In the genomic region with DNA sequence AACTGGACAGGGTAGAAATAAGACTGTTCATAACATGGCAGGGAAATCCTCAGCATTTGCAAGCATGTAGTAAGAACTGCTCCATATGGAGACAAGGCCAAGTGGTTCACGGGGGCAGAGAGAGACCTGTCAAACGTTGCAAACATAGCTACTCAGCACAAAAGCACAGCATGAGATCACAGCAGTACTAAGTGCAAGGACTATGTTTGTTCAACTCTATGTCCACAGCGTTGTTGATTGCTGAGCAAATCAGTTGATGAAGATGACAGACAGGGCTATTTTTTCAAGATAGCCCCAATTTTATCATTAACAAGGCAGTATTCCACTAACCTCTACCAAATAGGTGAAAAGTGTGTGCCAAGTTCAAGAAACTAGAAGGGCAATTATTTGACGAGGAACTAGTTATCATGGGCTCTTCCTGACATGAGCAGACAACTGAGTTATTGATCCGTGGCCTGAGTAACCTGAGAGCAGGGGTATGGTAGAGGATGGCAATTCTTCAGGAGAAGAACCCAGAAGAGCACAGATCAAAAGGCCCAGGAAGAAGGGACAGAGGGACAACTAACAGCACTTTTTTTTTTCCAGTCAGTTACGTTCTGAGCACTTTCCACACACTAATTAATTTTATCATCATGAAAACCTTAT, we compare ENCODE assay signal across 1 cellular context.
TF ChIP-seq lines count a peak whose summit lies in the region.

No MANE protein-coding gene starts in this region.

TF ChIP-seq in HepG2, 621 proteins besides CTCF, POLR2A, EP300 and RAD21 (continued from another document and continues in another):
- TF ChIP-seq, protein P1, sequence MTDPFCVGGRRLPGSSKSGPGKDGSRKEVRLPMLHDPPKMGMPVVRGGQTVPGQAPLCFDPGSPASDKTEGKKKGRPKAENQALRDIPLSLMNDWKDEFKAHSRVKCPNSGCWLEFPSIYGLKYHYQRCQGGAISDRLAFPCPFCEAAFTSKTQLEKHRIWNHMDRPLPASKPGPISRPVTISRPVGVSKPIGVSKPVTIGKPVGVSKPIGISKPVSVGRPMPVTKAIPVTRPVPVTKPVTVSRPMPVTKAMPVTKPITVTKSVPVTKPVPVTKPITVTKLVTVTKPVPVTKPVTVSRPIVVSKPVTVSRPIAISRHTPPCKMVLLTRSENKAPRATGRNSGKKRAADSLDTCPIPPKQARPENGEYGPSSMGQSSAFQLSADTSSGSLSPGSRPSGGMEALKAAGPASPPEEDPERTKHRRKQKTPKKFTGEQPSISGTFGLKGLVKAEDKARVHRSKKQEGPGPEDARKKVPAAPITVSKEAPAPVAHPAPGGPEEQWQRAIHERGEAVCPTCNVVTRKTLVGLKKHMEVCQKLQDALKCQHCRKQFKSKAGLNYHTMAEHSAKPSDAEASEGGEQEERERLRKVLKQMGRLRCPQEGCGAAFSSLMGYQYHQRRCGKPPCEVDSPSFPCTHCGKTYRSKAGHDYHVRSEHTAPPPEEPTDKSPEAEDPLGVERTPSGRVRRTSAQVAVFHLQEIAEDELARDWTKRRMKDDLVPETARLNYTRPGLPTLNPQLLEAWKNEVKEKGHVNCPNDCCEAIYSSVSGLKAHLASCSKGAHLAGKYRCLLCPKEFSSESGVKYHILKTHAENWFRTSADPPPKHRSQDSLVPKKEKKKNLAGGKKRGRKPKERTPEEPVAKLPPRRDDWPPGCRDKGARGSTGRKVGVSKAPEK (CRISPR knock-in tag; IDR thresholded peaks at IDR 0.05; ENCODE audit: borderline replicate concordance), result no peak
- no peak for TF ChIP-seq ZNF776 (CRISPR knock-in tag; IDR thresholded peaks at IDR 0.05)
- 0 out of 2 replicates have a peak, but pooled peaks have one; percentile 20 for TF ChIP-seq TARDBP (CRISPR knock-in tag; IDR thresholded peaks at IDR 0.05)
- no peak for TF ChIP-seq GABPA (IDR thresholded peaks at IDR 0.05; ENCODE audit: low read depth, low read length)
- no peak for TF ChIP-seq GABPA (CRISPR knock-in tag; IDR thresholded peaks at IDR 0.05; ENCODE audit: low read depth)
- no peak for TF ChIP-seq ATM (IDR thresholded peaks at IDR 0.05; ENCODE audit: borderline replicate concordance)
- no peak for TF ChIP-seq NKX3-1 (CRISPR knock-in tag; IDR thresholded peaks at IDR 0.05)
- 0 out of 2 replicates have a peak, but pooled peaks have one; percentile 33 for TF ChIP-seq RXRB (CRISPR knock-in tag; IDR thresholded peaks at IDR 0.05; ENCODE audit: borderline replicate concordance)
- TF ChIP-seq BHLHE40 (IDR thresholded peaks at IDR 0.05; ENCODE audit: low read length), result no peak
- TF ChIP-seq HMG20A (CRISPR knock-in tag; IDR thresholded peaks at IDR 0.05; ENCODE audit: borderline replicate concordance), result peak; percentile 62; the same call in 1 of the 2 replicates
- no peak for TF ChIP-seq CHCHD3 (CRISPR knock-in tag; IDR thresholded peaks at IDR 0.05)
- no peak for TF ChIP-seq ZNF282 (IDR thresholded peaks at IDR 0.05; ENCODE audit: partially characterized antibody)
- no peak for TF ChIP-seq ZNF543 (CRISPR knock-in tag; IDR thresholded peaks at IDR 0.05)
- no peak for TF ChIP-seq ZNF460 (CRISPR knock-in tag; IDR thresholded peaks at IDR 0.05; ENCODE audit: borderline replicate concordance)
- TF ChIP-seq, protein P2, sequence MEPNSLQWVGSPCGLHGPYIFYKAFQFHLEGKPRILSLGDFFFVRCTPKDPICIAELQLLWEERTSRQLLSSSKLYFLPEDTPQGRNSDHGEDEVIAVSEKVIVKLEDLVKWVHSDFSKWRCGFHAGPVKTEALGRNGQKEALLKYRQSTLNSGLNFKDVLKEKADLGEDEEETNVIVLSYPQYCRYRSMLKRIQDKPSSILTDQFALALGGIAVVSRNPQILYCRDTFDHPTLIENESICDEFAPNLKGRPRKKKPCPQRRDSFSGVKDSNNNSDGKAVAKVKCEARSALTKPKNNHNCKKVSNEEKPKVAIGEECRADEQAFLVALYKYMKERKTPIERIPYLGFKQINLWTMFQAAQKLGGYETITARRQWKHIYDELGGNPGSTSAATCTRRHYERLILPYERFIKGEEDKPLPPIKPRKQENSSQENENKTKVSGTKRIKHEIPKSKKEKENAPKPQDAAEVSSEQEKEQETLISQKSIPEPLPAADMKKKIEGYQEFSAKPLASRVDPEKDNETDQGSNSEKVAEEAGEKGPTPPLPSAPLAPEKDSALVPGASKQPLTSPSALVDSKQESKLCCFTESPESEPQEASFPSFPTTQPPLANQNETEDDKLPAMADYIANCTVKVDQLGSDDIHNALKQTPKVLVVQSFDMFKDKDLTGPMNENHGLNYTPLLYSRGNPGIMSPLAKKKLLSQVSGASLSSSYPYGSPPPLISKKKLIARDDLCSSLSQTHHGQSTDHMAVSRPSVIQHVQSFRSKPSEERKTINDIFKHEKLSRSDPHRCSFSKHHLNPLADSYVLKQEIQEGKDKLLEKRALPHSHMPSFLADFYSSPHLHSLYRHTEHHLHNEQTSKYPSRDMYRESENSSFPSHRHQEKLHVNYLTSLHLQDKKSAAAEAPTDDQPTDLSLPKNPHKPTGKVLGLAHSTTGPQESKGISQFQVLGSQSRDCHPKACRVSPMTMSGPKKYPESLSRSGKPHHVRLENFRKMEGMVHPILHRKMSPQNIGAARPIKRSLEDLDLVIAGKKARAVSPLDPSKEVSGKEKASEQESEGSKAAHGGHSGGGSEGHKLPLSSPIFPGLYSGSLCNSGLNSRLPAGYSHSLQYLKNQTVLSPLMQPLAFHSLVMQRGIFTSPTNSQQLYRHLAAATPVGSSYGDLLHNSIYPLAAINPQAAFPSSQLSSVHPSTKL (CRISPR knock-in tag; IDR thresholded peaks at IDR 0.05), result peak; percentile 74
- no peak for TF ChIP-seq RBM22 (optimal IDR thresholded peaks at IDR 0.05; ENCODE audit: low read length)
- no peak for TF ChIP-seq ZBTB3 (CRISPR knock-in tag; IDR thresholded peaks at IDR 0.05; ENCODE audit: borderline replicate concordance, low read depth)
- no peak for TF ChIP-seq DRAP1 (CRISPR knock-in tag; IDR thresholded peaks at IDR 0.05)
- TF ChIP-seq ZNF329 (CRISPR knock-in tag; IDR thresholded peaks at IDR 0.05; ENCODE audit: low read depth), result no peak
- TF ChIP-seq MAF1 (CRISPR knock-in tag; IDR thresholded peaks at IDR 0.05; ENCODE audit: borderline replicate concordance), result no peak
- no peak for TF ChIP-seq SRY (CRISPR knock-in tag; IDR thresholded peaks at IDR 0.05)
- no peak for TF ChIP-seq ZNF883 (CRISPR knock-in tag; IDR thresholded peaks at IDR 0.05; ENCODE audit: not compliant biosample characterization)
- TF ChIP-seq TRIM24 (CRISPR knock-in tag; IDR thresholded peaks at IDR 0.05), result no peak
- TF ChIP-seq, protein P3, sequence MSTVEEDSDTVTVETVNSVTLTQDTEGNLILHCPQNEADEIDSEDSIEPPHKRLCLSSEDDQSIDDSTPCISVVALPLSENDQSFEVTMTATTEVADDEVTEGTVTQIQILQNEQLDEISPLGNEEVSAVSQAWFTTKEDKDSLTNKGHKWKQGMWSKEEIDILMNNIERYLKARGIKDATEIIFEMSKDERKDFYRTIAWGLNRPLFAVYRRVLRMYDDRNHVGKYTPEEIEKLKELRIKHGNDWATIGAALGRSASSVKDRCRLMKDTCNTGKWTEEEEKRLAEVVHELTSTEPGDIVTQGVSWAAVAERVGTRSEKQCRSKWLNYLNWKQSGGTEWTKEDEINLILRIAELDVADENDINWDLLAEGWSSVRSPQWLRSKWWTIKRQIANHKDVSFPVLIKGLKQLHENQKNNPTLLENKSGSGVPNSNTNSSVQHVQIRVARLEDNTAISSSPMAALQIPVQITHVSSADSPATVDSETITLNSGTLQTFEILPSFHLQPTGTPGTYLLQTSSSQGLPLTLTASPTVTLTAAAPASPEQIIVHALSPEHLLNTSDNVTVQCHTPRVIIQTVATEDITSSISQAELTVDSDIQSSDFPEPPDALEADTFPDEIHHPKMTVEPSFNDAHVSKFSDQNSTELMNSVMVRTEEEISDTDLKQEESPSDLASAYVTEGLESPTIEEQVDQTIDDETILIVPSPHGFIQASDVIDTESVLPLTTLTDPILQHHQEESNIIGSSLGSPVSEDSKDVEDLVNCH (CRISPR knock-in tag; IDR thresholded peaks at IDR 0.05), result no peak
- no peak for TF ChIP-seq KDM1A (CRISPR knock-in tag; IDR thresholded peaks at IDR 0.05)
- TF ChIP-seq, protein P4, sequence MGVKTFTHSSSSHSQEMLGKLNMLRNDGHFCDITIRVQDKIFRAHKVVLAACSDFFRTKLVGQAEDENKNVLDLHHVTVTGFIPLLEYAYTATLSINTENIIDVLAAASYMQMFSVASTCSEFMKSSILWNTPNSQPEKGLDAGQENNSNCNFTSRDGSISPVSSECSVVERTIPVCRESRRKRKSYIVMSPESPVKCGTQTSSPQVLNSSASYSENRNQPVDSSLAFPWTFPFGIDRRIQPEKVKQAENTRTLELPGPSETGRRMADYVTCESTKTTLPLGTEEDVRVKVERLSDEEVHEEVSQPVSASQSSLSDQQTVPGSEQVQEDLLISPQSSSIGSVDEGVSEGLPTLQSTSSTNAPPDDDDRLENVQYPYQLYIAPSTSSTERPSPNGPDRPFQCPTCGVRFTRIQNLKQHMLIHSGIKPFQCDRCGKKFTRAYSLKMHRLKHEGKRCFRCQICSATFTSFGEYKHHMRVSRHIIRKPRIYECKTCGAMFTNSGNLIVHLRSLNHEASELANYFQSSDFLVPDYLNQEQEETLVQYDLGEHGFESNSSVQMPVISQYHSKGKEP (CRISPR knock-in tag; IDR thresholded peaks at IDR 0.05), result no peak
- TF ChIP-seq PBX2 (CRISPR knock-in tag; IDR thresholded peaks at IDR 0.05), result peak; percentile 56; the same call in 1 of the 2 replicates
- TF ChIP-seq SRF (IDR thresholded peaks at IDR 0.05; ENCODE audit: low read depth, low read length), result no peak
- no peak for TF ChIP-seq ZBTB14 (CRISPR knock-in tag; IDR thresholded peaks at IDR 0.05)
- TF ChIP-seq POLR2G (IDR thresholded peaks at IDR 0.05; ENCODE audit: low read depth, low read length), result no peak
- no peak for TF ChIP-seq ZNF670 (CRISPR knock-in tag; IDR thresholded peaks at IDR 0.05; ENCODE audit: borderline replicate concordance)
- TF ChIP-seq ZNF296 (CRISPR knock-in tag; conservative IDR thresholded peaks at IDR 0.05), result no peak
- no peak for TF ChIP-seq ZNF766 (CRISPR knock-in tag; IDR thresholded peaks at IDR 0.05; ENCODE audit: borderline replicate concordance)
- no peak for TF ChIP-seq PRDM10 (CRISPR knock-in tag; IDR thresholded peaks at IDR 0.05; ENCODE audit: low read depth)
- no peak for TF ChIP-seq ZNF180 (CRISPR knock-in tag; IDR thresholded peaks at IDR 0.05; ENCODE audit: borderline replicate concordance, low read depth)
